In the genomic region with DNA sequence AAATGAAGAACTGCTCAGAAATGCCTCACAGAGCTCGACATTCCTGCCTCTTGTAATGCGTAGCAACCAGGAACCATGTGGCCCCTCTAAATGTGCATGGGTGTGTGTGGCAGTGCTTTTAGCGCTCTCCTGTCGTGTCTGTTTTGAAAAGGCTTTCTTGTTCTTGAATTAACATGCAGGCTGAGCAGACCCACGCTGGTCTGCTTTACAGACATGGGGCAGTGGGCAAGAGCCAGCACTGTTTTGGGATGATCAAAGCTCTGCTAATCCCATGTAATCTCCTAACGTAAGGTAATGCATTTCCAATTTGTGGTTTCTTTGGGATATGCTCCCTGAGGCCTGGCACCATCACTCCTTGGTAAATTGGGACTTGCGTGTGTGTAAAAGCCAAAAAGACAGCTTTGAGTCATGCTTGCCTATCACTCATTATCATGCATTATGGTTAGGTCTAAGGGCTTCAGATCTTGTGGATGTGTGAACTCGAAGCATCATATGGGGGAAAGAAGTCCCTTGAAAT, we compare ENCODE assay signal across 12 cellular contexts. TPM values are rescaled to one million over a fixed set of nuclear protein-coding genes. Genes with fewer than 3 reads are reported as not detected.
A peak's percentile ranks its signal among the peaks of the same experiment; 100 is the strongest.
DNase-seq lines count a peak whose midpoint lies in the region; ATAC-seq and TF ChIP-seq lines count a peak whose summit lies in the region.
"Had no signal": no experiment of that assay in that cellular context is flagged by ENCODE, and none has a peak within 500 bp of the region (broad histone marks: within the 10 kb centered on the region; RNA-seq: fewer than 3 reads in every experiment).

No MANE protein-coding gene starts in this region.

- H3K4me1 Mint-ChIP-seq in CD4-positive, alpha-beta memory T cell, result peaks cover 64 to 94% (median 78%) of the 10 kb centered on the region in 4 donors
- H3K4me1 Mint-ChIP-seq in IgD-negative memory B cell, result peaks cover 64 to 82% (median 70%) of the 10 kb centered on the region in 3 donors
- H3K4me1 Mint-ChIP-seq in activated naive CD8-positive, alpha-beta T cell (ENCODE audit: low read depth), result peaks cover 86% of the 10 kb centered on the region
- H3K4me1 Mint-ChIP-seq in naive thymus-derived CD8-positive, alpha-beta T cell, result peaks cover 47 to 92% (median 89%) of the 10 kb centered on the region in 4 donors

- H3K4me3 Mint-ChIP-seq in CD4-positive, alpha-beta memory T cell, result peak overlapping the region; percentile 55 to 85 (median 72)
- H3K4me3 Mint-ChIP-seq in IgD-negative memory B cell, result peak overlapping the region; percentile 61 to 88 (median 69)
- peak overlapping the region; percentile 84 for H3K4me3 Mint-ChIP-seq in activated naive CD8-positive, alpha-beta T cell
- peak overlapping the region; percentile 66 to 88 (median 82) for H3K4me3 Mint-ChIP-seq in naive thymus-derived CD8-positive, alpha-beta T cell
- H3K4me3 Mint-ChIP-seq: mesothelial cell of epicardium had no signal

- intact Hi-C loops in CD4-positive, alpha-beta memory T cell (cut with micrococcal nuclease), result loop anchor here (1.0 kb wide), 2 partner anchors 8 to 14 kb away; no protein-coding TSS in a partner anchor
- intact Hi-C loops in mammary epithelial cell (cut with micrococcal nuclease), result no loop called here

- dilution Hi-C loops in mammary epithelial cell (cut with HindIII; ENCODE audit: low sequenced_read_pairs), result no loop called here

- H3K9me3 ChIP-seq in CD4-positive, alpha-beta memory T cell (ENCODE audit: control insufficient read depth in 1 of 2, low read length in 2 of 2), result no peaks in the 10 kb centered on the region
- no peaks in the 10 kb centered on the region for H3K9me3 ChIP-seq in mammary epithelial cell (replicated peaks; ENCODE audit: insufficient read depth, low read length)
- H3K9me3 ChIP-seq: right atrium auricular region, suprapubic skin had no signal

- H3K36me3 Mint-ChIP-seq in CD4-positive, alpha-beta memory T cell, result peaks cover 59 to 68% of the 10 kb centered on the region in 2 donors
- peaks cover 16% of the 10 kb centered on the region for H3K36me3 Mint-ChIP-seq in IgD-negative memory B cell
- H3K36me3 Mint-ChIP-seq in activated naive CD8-positive, alpha-beta T cell, result peaks cover 5% of the 10 kb centered on the region
- H3K36me3 Mint-ChIP-seq in naive thymus-derived CD8-positive, alpha-beta T cell, result peaks cover 20 to 79% (median 26%) of the 10 kb centered on the region in 3 donors
- H3K36me3 Mint-ChIP-seq: mesothelial cell of epicardium had no signal

- TF ChIP-seq CTCF in mammary epithelial cell (conservative IDR thresholded peaks at IDR 0.05 in 1 of 2, IDR thresholded peaks at IDR 0.05 in 1 of 2; ENCODE audit: extremely low read depth in 1 of 2, insufficient read depth in 1 of 2, low read depth in 1 of 2, low read length in 2 of 2), result no peak

- 65% methylated on average over 8 of the region's 8 CpGs for WGBS in mammary epithelial cell (ENCODE audit: low coverage, missing lambda C conversion rate)

- peak overlapping the region; percentile 22 for H3K27ac ChIP-seq in CD4-positive, alpha-beta memory T cell (ENCODE audit: low read depth, low read length)
- H3K27ac ChIP-seq in mammary epithelial cell (ENCODE audit: insufficient read depth, low read depth, low read length), result no peak overlapping the region
- H3K27ac ChIP-seq: right atrium auricular region, suprapubic skin had no signal

- H3K9me3 Mint-ChIP-seq in CD4-positive, alpha-beta memory T cell, result peaks cover 0 to 4% (median 0%) of the 10 kb centered on the region in 8 donors
- peaks cover 0 to 2% (median 0%) of the 10 kb centered on the region in 3 donors for H3K9me3 Mint-ChIP-seq in IgD-negative memory B cell
- H3K9me3 Mint-ChIP-seq in activated naive CD8-positive, alpha-beta T cell (ENCODE audit: low read depth), result peaks cover 5% of the 10 kb centered on the region
- H3K9me3 Mint-ChIP-seq in naive thymus-derived CD8-positive, alpha-beta T cell, result peaks cover 0 to 10% (median 3%) of the 10 kb centered on the region in 9 donors

- H4K20me1 ChIP-seq in mammary epithelial cell (ENCODE audit: insufficient read depth, low read length), result no peaks in the 10 kb centered on the region

- CTCF ChIA-PET in CD4-positive, alpha-beta memory T cell (lab: Charles Lee; ENCODE audit: partially characterized antibody), result interaction anchor here (1.0 to 3.3 kb wide), 7 partner anchors 10 to 103 kb away, joined by 3 to 44 read pairs (median 5); no protein-coding TSS in a partner anchor
- CTCF ChIA-PET in mammary epithelial cell (lab: Charles Lee; ENCODE audit: low non-redundant PET), result no interaction called here

- no peak for DNase-seq in CD4-positive, alpha-beta memory T cell
- no peak for DNase-seq in naive thymus-derived CD8-positive, alpha-beta T cell
- DNase-seq in NCI-H2227 (lab: John Stamatoyannopoulos, UW; ENCODE audit: unreplicated experiment) (no peak), DMS79 treated with DMSO at 0.1 percent for 48 hours (lab: John Stamatoyannopoulos, UW) (no peak), mammary epithelial cell (no peak)
- DNase-seq: activated effector memory CD4-positive, alpha-beta T cell treated with anti-CD3 and anti-CD28 coated beads, Interleukin-2, amount 50 U/mL, for 16 hours; T1000 had no signal

- peak overlapping the region in 1 of 2 donors; percentile 6 for H3K4me3 ChIP-seq in CD4-positive, alpha-beta memory T cell (ENCODE audit: low read length in 2 of 2)
- H3K4me3 ChIP-seq in mammary epithelial cell (replicated peaks in 1 of 3; ENCODE audit: insufficient read depth in 1 of 3, low read depth in 2 of 3, low read length in 3 of 3), result no peak overlapping the region
- H3K4me3 ChIP-seq: right atrium auricular region, suprapubic skin had no signal

- POLR2A ChIA-PET in CD4-positive, alpha-beta memory T cell (lab: Charles Lee; ENCODE audit: partially characterized antibody), result interaction anchor here (1.0 to 22.9 kb wide), 5 partner anchors 12 to 103 kb away, joined by 4 to 1351 read pairs (median 93); a partner anchor contains a TSS
- POLR2A ChIA-PET in naive thymus-derived CD8-positive, alpha-beta T cell (lab: Charles Lee), result interaction anchor here (1.0 to 18.7 kb wide), 6 partner anchors 8 to 68 kb away, joined by 3 to 1085 read pairs (median 225); a partner anchor contains a TSS

- no peaks in the 10 kb centered on the region for H3K27me3 ChIP-seq in CD4-positive, alpha-beta memory T cell (ENCODE audit: insufficient read depth, low read length)
- no peaks in the 10 kb centered on the region for H3K27me3 ChIP-seq in mammary epithelial cell (ENCODE audit: insufficient read depth, low read length)
- H3K27me3 ChIP-seq: right atrium auricular region, suprapubic skin had no signal

- H3K4me1 ChIP-seq in CD4-positive, alpha-beta memory T cell (ENCODE audit: insufficient read depth, low read length), result peaks cover 97% of the 10 kb centered on the region
- no peaks in the 10 kb centered on the region for H3K4me1 ChIP-seq in mammary epithelial cell (ENCODE audit: insufficient read depth, low read length)
- H3K4me1 ChIP-seq: suprapubic skin had no signal

- ATAC-seq in naive thymus-derived CD8-positive, alpha-beta T cell, result peak; percentile 17 to 36

- H3K9ac ChIP-seq in mammary epithelial cell (ENCODE audit: insufficient read depth, low read length), result no peak overlapping the region

- no peak overlapping the region for H3K4me2 ChIP-seq in mammary epithelial cell (ENCODE audit: insufficient read depth, low read depth, low read length)

- in situ Hi-C loops in mammary epithelial cell (cut with MboI; ENCODE audit: low sequenced_read_pairs in 2 of 2), result no loop called here

- H3K27ac Mint-ChIP-seq in CD4-positive, alpha-beta memory T cell, result peak overlapping the region; percentile 54 to 90 (median 81)
- peak overlapping the region; percentile 8 to 59 (median 53) for H3K27ac Mint-ChIP-seq in IgD-negative memory B cell
- peak overlapping the region; percentile 98 for H3K27ac Mint-ChIP-seq in activated naive CD8-positive, alpha-beta T cell
- H3K27ac Mint-ChIP-seq in naive thymus-derived CD8-positive, alpha-beta T cell, result peak overlapping the region; percentile 64 to 96 (median 92)

- H3K79me2 ChIP-seq in mammary epithelial cell (ENCODE audit: insufficient read depth, low read length), result no peaks in the 10 kb centered on the region

- H2AFZ ChIP-seq in mammary epithelial cell (ENCODE audit: low read depth, low read length), result no peak overlapping the region

- peaks cover 27% of the 10 kb centered on the region for H3K36me3 ChIP-seq in CD4-positive, alpha-beta memory T cell (ENCODE audit: insufficient read depth, low read length)
- no peaks in the 10 kb centered on the region for H3K36me3 ChIP-seq in mammary epithelial cell (ENCODE audit: insufficient read depth, low read length)
- H3K36me3 ChIP-seq: right atrium auricular region, suprapubic skin had no signal

- H3K27me3 Mint-ChIP-seq in CD4-positive, alpha-beta memory T cell, result peaks cover 0 to 1% of the 10 kb centered on the region in 2 donors
- no peaks in the 10 kb centered on the region for H3K27me3 Mint-ChIP-seq in IgD-negative memory B cell
- H3K27me3 Mint-ChIP-seq in activated naive CD8-positive, alpha-beta T cell, result no peaks in the 10 kb centered on the region
- no peaks in the 10 kb centered on the region for H3K27me3 Mint-ChIP-seq in naive thymus-derived CD8-positive, alpha-beta T cell

- no TSS peak for BruUV-seq in mammary epithelial cell (replicated peaks; lab: Mats Ljungman, UMichigan)

RNA-seq across cellular contexts. Expression of a gene that starts 11.8 kb away (rescaled TPM):
- 100 to 1,000 TPM; 420 to 432 TPM for total RNA-seq in CD4-positive, alpha-beta memory T cell
- 100 to 1,000 TPM; 431 to 458 TPM for polyA plus RNA-seq in CD4-positive, alpha-beta memory T cell
- polyA plus RNA-seq in IgD-negative memory B cell (561 TPM), mammary epithelial cell (0.16 TPM)
- total RNA-seq in naive thymus-derived CD8-positive, alpha-beta T cell, result 100 to 1,000 TPM; 511 to 531 TPM
- 100 to 1,000 TPM; 413 to 542 (median 468) TPM for polyA plus RNA-seq in naive thymus-derived CD8-positive, alpha-beta T cell
- under 1 TPM; under 0.01 to 0.19 TPM for total RNA-seq in mammary epithelial cell
- not detected for polyA minus RNA-seq in mammary epithelial cell

Comparison
In these comparisons a context has a peak if more than half of its experiments do, and no peak if none do; other contexts are left out.
1. RNA of a gene that starts 11.8 kb away (polyA plus RNA-seq): 561 TPM in IgD-negative memory B cell (single experiment), 413 to 542 TPM in naive thymus-derived CD8-positive, alpha-beta T cell and 431 to 458 TPM in CD4-positive, alpha-beta memory T cell; 0.16 TPM in mammary epithelial cell (single experiment); every median in the first group is over 100 times any median in the second.
2. Peak in every context shown above with its lines, with median percentiles within 50 percentile points of each other: H3K27ac Mint-ChIP-seq and H3K4me3 Mint-ChIP-seq.